Comparison of ENCODE assay signal across 8 cellular contexts in genomic region chr9:137277329-137278041, GRCh38. TPM values are rescaled to one million over a fixed set of nuclear protein-coding genes. Genes with fewer than 3 reads are reported as not detected.
DNase-seq lines count a peak whose midpoint lies in the region; ATAC-seq and TF ChIP-seq lines count a peak whose summit lies in the region.

Gene TOR4A, plus strand, starts transcription at chr9:137277726. Its CDS starts 964 bp downstream, at chr9:137278690.

- peak; percentile 31 to 67 (median 48) for ATAC-seq in psoas muscle

- no peak within 1 kb of the TSS for H4K8ac ChIP-seq in H9 (replicated peaks; ENCODE audit: insufficient read length, low read depth, low read length)

- no peak within 1 kb of the TSS for H2BK15ac ChIP-seq in H9 (ENCODE audit: low read depth, low read length)

- H3K23ac ChIP-seq in H9 (ENCODE audit: insufficient read length, low read depth, low read length) = no peak within 1 kb of the TSS

- no peak within 1 kb of the TSS; the same call in 1 of the 2 replicates for H3K14ac ChIP-seq in H9 (ENCODE audit: insufficient read depth, low read length)

- intact Hi-C loops in adrenal gland (cut with DNase I) = no loop called here
- intact Hi-C loops in left ventricle myocardium inferior (cut with micrococcal nuclease) = no loop called here
- intact Hi-C loops in psoas muscle (cut with DNase I) = no loop called here

- H3K27ac Mint-ChIP-seq in activated CD4-positive, alpha-beta T cell treated with anti-CD3 and anti-CD28 coated beads, Interleukin-2, amount 10 ng/mL, durations not matched to agents 7 days and 5 days = peak within 1 kb of the TSS; percentile 50
- peak within 1 kb of the TSS; percentile 94 to 99 (median 97) for H3K27ac Mint-ChIP-seq in H9

- no peak within 1 kb of the TSS for H2AK5ac ChIP-seq in H9 (ENCODE audit: insufficient read length, low read length)

- peak within 1 kb of the TSS; percentile 78 for H3K18ac ChIP-seq in H9 (ENCODE audit: insufficient read length, low read depth, low read length)

- H3K4me1 ChIP-seq in H9 (ENCODE audit: insufficient read depth, low read length) (no peaks in the 10 kb centered on the region), adrenal gland (replicated peaks in 1 of 2) (peaks cover 0 to 7% of the 10 kb centered on the region in 2 donors), left ventricle myocardium inferior (peaks cover 86% of the 10 kb centered on the region), psoas muscle (peaks cover 30% of the 10 kb centered on the region)

- peak; percentile 42 for DNase-seq in activated CD4-positive, alpha-beta T cell treated with anti-CD3 and anti-CD28 coated beads, Interleukin-2, amount 10 ng/mL, durations not matched to agents 7 days and 5 days
- no peak for DNase-seq in activated CD4-positive, alpha-beta T cell treated with anti-CD3 and anti-CD28 coated beads, Interleukin-2, amount 50 U/mL, for 1 hour
- DNase-seq in H9 = peak; percentile 92
- DNase-seq in NAMALWA (ENCODE audit: low spot score) = peak; percentile 71
- peak; percentile 67 to 86 (median 75) for DNase-seq in adrenal gland
- peak; percentile 88 for DNase-seq in left ventricle myocardium inferior
- DNase-seq in psoas muscle = peak; percentile 81 to 84
- DNase-seq in DMS153 treated with DMSO at 0.1 percent for 48 hours (lab: John Stamatoyannopoulos, UW; ENCODE audit: unreplicated experiment) = no peak

- H2BK120ac ChIP-seq in H9 (ENCODE audit: low read depth, low read length, poor library complexity, severe bottlenecking) = no peak within 1 kb of the TSS

- H3K9ac ChIP-seq in H9 (ENCODE audit: extremely low read depth, insufficient read length, low read length) = no peak within 1 kb of the TSS

- H3K79me2 ChIP-seq in H9 (ENCODE audit: insufficient read depth, low read length) = no peaks in the 10 kb centered on the region

- WGBS in H9 (ENCODE audit: extremely low coverage, insufficient read length, low lambda C conversion rate) = no CpG with 5 or more reads among the region's 25 CpGs
- 37 to 64% (median 42%) methylated on average over 10 to 25 of the region's 25 CpGs for WGBS in adrenal gland, 4 donors
- WGBS in psoas muscle, 3 donors = 27 to 37% (median 35%) methylated on average over 19 to 25 of the region's 25 CpGs

- no peaks in the 10 kb centered on the region for H4K20me1 ChIP-seq in H9 (ENCODE audit: control insufficient read depth, insufficient read depth, insufficient read length)

- peaks cover 0 to 8% of the 10 kb centered on the region in 2 donors for H3K36me3 ChIP-seq in adrenal gland (replicated peaks in 1 of 2)
- peaks cover 29% of the 10 kb centered on the region for H3K36me3 ChIP-seq in left ventricle myocardium inferior
- H3K36me3 ChIP-seq in psoas muscle (ENCODE audit: insufficient read depth in 1 of 2, low read depth in 1 of 2) = peaks cover 0 to 10% of the 10 kb centered on the region in 2 donors

- H3K27me3 ChIP-seq in H9 (ENCODE audit: insufficient read depth, low read length) = no peaks in the 10 kb centered on the region
- H3K27me3 ChIP-seq in adrenal gland = peaks cover 9% of the 10 kb centered on the region
- peaks cover 7% of the 10 kb centered on the region for H3K27me3 ChIP-seq in left ventricle myocardium inferior (ENCODE audit: low read depth)
- peaks cover 0 to 48% (median 18%) of the 10 kb centered on the region in 3 donors for H3K27me3 ChIP-seq in psoas muscle (ENCODE audit: insufficient read depth in 3 of 3, low read length in 2 of 3)

- H3K4me3 Mint-ChIP-seq in activated CD4-positive, alpha-beta T cell treated with anti-CD3 and anti-CD28 coated beads, Interleukin-2, amount 10 ng/mL, durations not matched to agents 7 days and 5 days = peak within 1 kb of the TSS; percentile 75
- H3K4me3 Mint-ChIP-seq in H9 = peak within 1 kb of the TSS; percentile 48 to 74

- H2BK12ac ChIP-seq in H9 (ENCODE audit: insufficient read length, low read depth, low read length) = no peak within 1 kb of the TSS

- POLR2A ChIA-PET in activated CD4-positive, alpha-beta T cell treated with anti-CD3 and anti-CD28 coated beads, Interleukin-2, amount 10 ng/mL, durations not matched to agents 7 days and 5 days (lab: Charles Lee) = no interaction called here

- H3K4me1 Mint-ChIP-seq in activated CD4-positive, alpha-beta T cell treated with anti-CD3 and anti-CD28 coated beads, Interleukin-2, amount 10 ng/mL, durations not matched to agents 7 days and 5 days = peaks cover 15% of the 10 kb centered on the region
- peaks cover 20 to 29% of the 10 kb centered on the region in 2 experiments for H3K4me1 Mint-ChIP-seq in H9

- H3K27ac ChIP-seq in H9 (ENCODE audit: insufficient read length, low read depth, low read length) = no peak within 1 kb of the TSS
- H3K27ac ChIP-seq in adrenal gland = peak within 1 kb of the TSS; percentile 27 to 94 (median 72)
- peak within 1 kb of the TSS; percentile 99 for H3K27ac ChIP-seq in left ventricle myocardium inferior (replicated peaks)
- peak within 1 kb of the TSS; percentile 75 for H3K27ac ChIP-seq in psoas muscle

- H3K27me3 Mint-ChIP-seq in activated CD4-positive, alpha-beta T cell treated with anti-CD3 and anti-CD28 coated beads, Interleukin-2, amount 10 ng/mL, durations not matched to agents 7 days and 5 days = peaks cover 1% of the 10 kb centered on the region
- H3K27me3 Mint-ChIP-seq in H9 (ENCODE audit: low read depth) = peaks cover 7% of the 10 kb centered on the region

- no peak within 1 kb of the TSS for H3K4ac ChIP-seq in H9 (ENCODE audit: low read depth, low read length)

- H3K4me2 ChIP-seq in H9 (ENCODE audit: insufficient read depth, insufficient read length, low read length) = peak within 1 kb of the TSS; percentile 10

- H3K36me3 Mint-ChIP-seq in activated CD4-positive, alpha-beta T cell treated with anti-CD3 and anti-CD28 coated beads, Interleukin-2, amount 10 ng/mL, durations not matched to agents 7 days and 5 days (ENCODE audit: low read depth) = peaks cover 8% of the 10 kb centered on the region
- H3K36me3 Mint-ChIP-seq in H9 (ENCODE audit: insufficient read depth in 1 of 3, low read depth in 3 of 3) = peaks cover 0 to 10% (median 4%) of the 10 kb centered on the region in 3 experiments; a peak in 5 of 7 replicates

- H2BK20ac ChIP-seq in H9 (ENCODE audit: low read depth, low read length, poor library complexity, severe bottlenecking) = no peak within 1 kb of the TSS

- no peak within 1 kb of the TSS for H3T11ph ChIP-seq in H9 (ENCODE audit: low read length)

- peak; percentile 35; the same call in 2 of the 3 replicates for TF ChIP-seq CTCF in H9 (conservative IDR thresholded peaks at IDR 0.05)
- no peak for TF ChIP-seq CTCF in adrenal gland (IDR thresholded peaks at IDR 0.05)
- peak; percentile 24 for TF ChIP-seq CTCF in left ventricle myocardium inferior (IDR thresholded peaks at IDR 0.05; ENCODE audit: borderline replicate concordance)
- no peak for TF ChIP-seq CTCF in psoas muscle (IDR thresholded peaks at IDR 0.05)

- no peaks in the 10 kb centered on the region for H3K79me1 ChIP-seq in H9 (ENCODE audit: insufficient read depth, low read depth, low read length, poor library complexity, severe bottlenecking)

- no peaks in the 10 kb centered on the region for H3K9me3 Mint-ChIP-seq in activated CD4-positive, alpha-beta T cell treated with anti-CD3 and anti-CD28 coated beads, Interleukin-2, amount 10 ng/mL, durations not matched to agents 7 days and 5 days
- no peaks in the 10 kb centered on the region for H3K9me3 Mint-ChIP-seq in H9

- no peaks in the 10 kb centered on the region for H3K9me3 ChIP-seq in H9 (ENCODE audit: control insufficient read depth, low read depth, low read length)
- H3K9me3 ChIP-seq in adrenal gland (replicated peaks in 1 of 3) = no peaks in the 10 kb centered on the region
- H3K9me3 ChIP-seq in left ventricle myocardium inferior (replicated peaks) = no peaks in the 10 kb centered on the region
- H3K9me3 ChIP-seq in psoas muscle = no peaks in the 10 kb centered on the region

- peaks cover 12% of the 10 kb centered on the region for H3K23me2 ChIP-seq in H9 (ENCODE audit: insufficient read length, low read depth, low read length, poor library complexity, severe bottlenecking)

- no peak within 1 kb of the TSS for H4K91ac ChIP-seq in H9 (ENCODE audit: insufficient read length, low read depth, low read length)

- peak within 1 kb of the TSS in 2 of 4 donors; percentile 26 to 72 for H3K4me3 ChIP-seq in adrenal gland
- H3K4me3 ChIP-seq in left ventricle myocardium inferior = peak within 1 kb of the TSS; percentile 73
- peak within 1 kb of the TSS; percentile 62 for H3K4me3 ChIP-seq in psoas muscle

- no peak within 1 kb of the TSS for H4K5ac ChIP-seq in H9 (ENCODE audit: insufficient read length, low read depth, low read length)

- H2BK5ac ChIP-seq in H9 (ENCODE audit: insufficient read length, low read length) = no peak within 1 kb of the TSS

- no peak within 1 kb of the TSS for H3K56ac ChIP-seq in H9 (ENCODE audit: insufficient read length, low read depth, low read length)

- CTCF ChIA-PET in activated CD4-positive, alpha-beta T cell treated with anti-CD3 and anti-CD28 coated beads, Interleukin-2, amount 10 ng/mL, durations not matched to agents 7 days and 5 days (lab: Charles Lee) = interaction anchor here (1.2 to 1.5 kb wide), 3 partner anchors 9 to 25 kb away, joined by 3 to 5 read pairs (median 4); partner anchors contain the start of genes NELFB and NRARP

- peak; percentile 15 to 33 for TF ChIP-seq POLR2A in adrenal gland (IDR thresholded peaks at IDR 0.05)

- no peak within 1 kb of the TSS for H2AFZ ChIP-seq in H9 (ENCODE audit: low read length)

RNA-seq across cellular contexts. Expression of gene TOR4A, which starts in this region (rescaled TPM):
- 1 to 10 TPM; 6.0 to 7.1 TPM for total RNA-seq in activated CD4-positive, alpha-beta T cell treated with anti-CD3 and anti-CD28 coated beads, Interleukin-2, amount 10 ng/mL, durations not matched to agents 7 days and 5 days
- total RNA-seq in H9 (2021) (5.9 and 6.2 TPM in 2 replicates), adrenal gland (10 to 100 TPM in 5 of 8 donors, 1 to 10 TPM in 3; 6.8 to 21.5 (median 13.8) TPM), left ventricle myocardium inferior (16.3 TPM), psoas muscle (1 to 10 TPM; 1.7 to 2.3 (median 2.1) TPM)
- polyA plus RNA-seq in adrenal gland (1 to 10 TPM in 2 of 3 donors, under 1 TPM in 1; 0.49 to 1.4 (median 1.3) TPM), psoas muscle (1 to 10 TPM in 2 of 3 donors, under 1 TPM in 1; 0.77 to 2.3 (median 1.1) TPM)

Comparison
In these comparisons a context has a peak if more than half of its experiments do, and no peak if none do; other contexts are left out.
1. DNase-seq: peak in activated CD4-positive, alpha-beta T cell treated with anti-CD3 and anti-CD28 coated beads, Interleukin-2, amount 10 ng/mL, durations not matched to agents 7 days and 5 days (single experiment), H9 (single experiment), NAMALWA (single experiment), adrenal gland (7 of 7), left ventricle myocardium inferior (single experiment) and psoas muscle (2 of 2); none in activated CD4-positive, alpha-beta T cell treated with anti-CD3 and anti-CD28 coated beads, Interleukin-2, amount 50 U/mL, for 1 hour (single experiment) and DMS153 treated with DMSO at 0.1 percent for 48 hours (single experiment).
2. CTCF ChIP-seq: peak in H9 (single experiment) and left ventricle myocardium inferior (single experiment); none in adrenal gland (0 of 6) and psoas muscle (single experiment).